1 cellular context compared by ENCODE assay signal in the genomic region with DNA sequence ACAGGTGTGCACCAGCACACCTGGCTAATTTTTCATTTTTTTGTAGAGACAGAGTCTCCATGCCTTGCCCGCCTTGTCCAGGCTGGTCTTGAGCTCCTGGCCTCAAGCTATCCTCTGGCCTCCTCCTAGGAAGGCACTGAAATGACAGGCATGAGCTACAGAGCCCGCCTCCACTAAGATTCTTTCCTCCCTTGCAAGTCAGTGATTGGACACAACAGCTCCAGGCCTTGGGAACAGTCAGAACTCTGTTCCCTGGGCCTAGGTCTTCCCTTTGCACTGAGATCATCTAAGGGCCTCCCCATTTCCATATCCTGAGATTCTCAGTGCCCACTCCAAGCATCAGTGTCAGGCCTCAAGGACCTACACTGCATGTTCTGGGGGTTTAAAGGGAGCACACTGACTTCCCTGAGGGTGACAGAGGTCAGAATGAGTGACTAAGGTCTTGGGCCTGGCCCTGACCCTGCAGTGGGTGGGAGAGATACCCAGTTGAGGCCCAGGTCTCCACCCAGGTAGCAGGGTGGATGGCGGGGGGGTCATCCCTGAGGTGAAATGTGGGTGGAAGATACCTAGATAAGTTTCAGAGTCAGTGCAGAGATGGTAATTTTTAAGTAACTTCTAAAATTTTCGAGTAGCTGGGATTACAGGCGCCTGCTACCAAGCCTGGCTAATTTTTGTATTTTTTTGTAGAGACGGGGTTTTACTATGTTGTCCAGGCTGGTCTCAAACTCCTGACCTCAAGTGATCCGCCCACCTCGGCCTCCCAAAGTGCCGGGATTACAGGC.
TF ChIP-seq lines count a peak whose summit lies in the region.

No MANE protein-coding gene starts in this region.

TF ChIP-seq in endothelial cell of umbilical vein, 7 proteins besides CTCF, POLR2A, EP300 and RAD21:
- no peak for TF ChIP-seq FOS (IDR thresholded peaks at IDR 0.05; ENCODE audit: borderline replicate concordance, insufficient read depth, low read length)
- TF ChIP-seq, protein P1, sequence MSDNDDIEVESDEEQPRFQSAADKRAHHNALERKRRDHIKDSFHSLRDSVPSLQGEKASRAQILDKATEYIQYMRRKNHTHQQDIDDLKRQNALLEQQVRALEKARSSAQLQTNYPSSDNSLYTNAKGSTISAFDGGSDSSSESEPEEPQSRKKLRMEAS (IDR thresholded peaks at IDR 0.05; ENCODE audit: insufficient read depth, insufficient read length), result no peak
- no peak for TF ChIP-seq GATA2 (IDR thresholded peaks at IDR 0.05; ENCODE audit: insufficient read depth, insufficient read length, low read depth, low read length)
- TF ChIP-seq MYC (IDR thresholded peaks at IDR 0.05; ENCODE audit: low read depth, low read length), result no peak
- no peak for TF ChIP-seq POLR2AphosphoS5 (IDR thresholded peaks at IDR 0.05; ENCODE audit: insufficient read depth, low read depth, low read length)
- no peak for TF ChIP-seq JUN (IDR thresholded peaks at IDR 0.05; ENCODE audit: borderline replicate concordance, insufficient read depth, insufficient read length, low read depth)
- no peak for TF ChIP-seq EZH2 (IDR thresholded peaks at IDR 0.05; ENCODE audit: borderline replicate concordance, low read depth, low read length, severe bottlenecking)
